Comparison of ENCODE assay signal across 1 cellular context in genomic region chr10:117165557-117166419, GRCh38.
TF ChIP-seq lines count a peak whose summit lies in the region.

No MANE protein-coding gene starts in this region.

TF ChIP-seq in GM12878, 131 proteins besides CTCF, POLR2A, EP300 and RAD21 (continued from another document):
- TF ChIP-seq ZBTB33 (IDR thresholded peaks at IDR 0.05), result no peak
- TF ChIP-seq STAT3 (IDR thresholded peaks at IDR 0.05; ENCODE audit: low read depth, low read length), result no peak
- TF ChIP-seq HDAC2 (IDR thresholded peaks at IDR 0.05), result no peak
- TF ChIP-seq, protein P1, sequence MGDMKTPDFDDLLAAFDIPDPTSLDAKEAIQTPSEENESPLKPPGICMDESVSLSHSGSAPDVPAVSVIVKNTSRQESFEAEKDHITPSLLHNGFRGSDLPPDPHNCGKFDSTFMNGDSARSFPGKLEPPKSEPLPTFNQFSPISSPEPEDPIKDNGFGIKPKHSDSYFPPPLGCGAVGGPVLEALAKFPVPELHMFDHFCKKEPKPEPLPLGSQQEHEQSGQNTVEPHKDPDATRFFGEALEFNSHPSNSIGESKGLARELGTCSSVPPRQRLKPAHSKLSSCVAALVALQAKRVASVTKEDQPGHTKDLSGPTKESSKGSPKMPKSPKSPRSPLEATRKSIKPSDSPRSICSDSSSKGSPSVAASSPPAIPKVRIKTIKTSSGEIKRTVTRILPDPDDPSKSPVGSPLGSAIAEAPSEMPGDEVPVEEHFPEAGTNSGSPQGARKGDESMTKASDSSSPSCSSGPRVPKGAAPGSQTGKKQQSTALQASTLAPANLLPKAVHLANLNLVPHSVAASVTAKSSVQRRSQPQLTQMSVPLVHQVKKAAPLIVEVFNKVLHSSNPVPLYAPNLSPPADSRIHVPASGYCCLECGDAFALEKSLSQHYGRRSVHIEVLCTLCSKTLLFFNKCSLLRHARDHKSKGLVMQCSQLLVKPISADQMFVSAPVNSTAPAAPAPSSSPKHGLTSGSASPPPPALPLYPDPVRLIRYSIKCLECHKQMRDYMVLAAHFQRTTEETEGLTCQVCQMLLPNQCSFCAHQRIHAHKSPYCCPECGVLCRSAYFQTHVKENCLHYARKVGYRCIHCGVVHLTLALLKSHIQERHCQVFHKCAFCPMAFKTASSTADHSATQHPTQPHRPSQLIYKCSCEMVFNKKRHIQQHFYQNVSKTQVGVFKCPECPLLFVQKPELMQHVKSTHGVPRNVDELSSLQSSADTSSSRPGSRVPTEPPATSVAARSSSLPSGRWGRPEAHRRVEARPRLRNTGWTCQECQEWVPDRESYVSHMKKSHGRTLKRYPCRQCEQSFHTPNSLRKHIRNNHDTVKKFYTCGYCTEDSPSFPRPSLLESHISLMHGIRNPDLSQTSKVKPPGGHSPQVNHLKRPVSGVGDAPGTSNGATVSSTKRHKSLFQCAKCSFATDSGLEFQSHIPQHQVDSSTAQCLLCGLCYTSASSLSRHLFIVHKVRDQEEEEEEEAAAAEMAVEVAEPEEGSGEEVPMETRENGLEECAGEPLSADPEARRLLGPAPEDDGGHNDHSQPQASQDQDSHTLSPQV (IDR thresholded peaks at IDR 0.05), result no peak
- TF ChIP-seq BCLAF1 (IDR thresholded peaks at IDR 0.05), result no peak
- no peak for TF ChIP-seq CREB1 (IDR thresholded peaks at IDR 0.05; ENCODE audit: low read depth)
- TF ChIP-seq KDM1A (IDR thresholded peaks at IDR 0.05; ENCODE audit: borderline replicate concordance), result no peak
- TF ChIP-seq STAT1 (conservative IDR thresholded peaks at IDR 0.05), result no peak
- no peak for TF ChIP-seq REST (IDR thresholded peaks at IDR 0.05; ENCODE audit: low read depth, low read length)
